ENCODE assay signal across 1 cellular context in genomic region chr21:34130598-34130985, GRCh38.
TF ChIP-seq lines count a peak whose summit lies in the region.

No MANE protein-coding gene starts in this region.

TF ChIP-seq in WTC11, 78 proteins besides CTCF, POLR2A, EP300 and RAD21 (continued from another document):
- no peak for TF ChIP-seq ZNF416 (CRISPR knock-in tag; IDR thresholded peaks at IDR 0.05)
- TF ChIP-seq RELA (CRISPR knock-in tag; IDR thresholded peaks at IDR 0.05; ENCODE audit: borderline replicate concordance), result no peak
- no peak for TF ChIP-seq ZNF121 (CRISPR knock-in tag; IDR thresholded peaks at IDR 0.05)
- TF ChIP-seq ZNF671 (CRISPR knock-in tag; IDR thresholded peaks at IDR 0.05), result no peak
- no peak for TF ChIP-seq RORB (CRISPR knock-in tag; IDR thresholded peaks at IDR 0.05)
